ENCODE assay signal across 8 cellular contexts in the genomic region with DNA sequence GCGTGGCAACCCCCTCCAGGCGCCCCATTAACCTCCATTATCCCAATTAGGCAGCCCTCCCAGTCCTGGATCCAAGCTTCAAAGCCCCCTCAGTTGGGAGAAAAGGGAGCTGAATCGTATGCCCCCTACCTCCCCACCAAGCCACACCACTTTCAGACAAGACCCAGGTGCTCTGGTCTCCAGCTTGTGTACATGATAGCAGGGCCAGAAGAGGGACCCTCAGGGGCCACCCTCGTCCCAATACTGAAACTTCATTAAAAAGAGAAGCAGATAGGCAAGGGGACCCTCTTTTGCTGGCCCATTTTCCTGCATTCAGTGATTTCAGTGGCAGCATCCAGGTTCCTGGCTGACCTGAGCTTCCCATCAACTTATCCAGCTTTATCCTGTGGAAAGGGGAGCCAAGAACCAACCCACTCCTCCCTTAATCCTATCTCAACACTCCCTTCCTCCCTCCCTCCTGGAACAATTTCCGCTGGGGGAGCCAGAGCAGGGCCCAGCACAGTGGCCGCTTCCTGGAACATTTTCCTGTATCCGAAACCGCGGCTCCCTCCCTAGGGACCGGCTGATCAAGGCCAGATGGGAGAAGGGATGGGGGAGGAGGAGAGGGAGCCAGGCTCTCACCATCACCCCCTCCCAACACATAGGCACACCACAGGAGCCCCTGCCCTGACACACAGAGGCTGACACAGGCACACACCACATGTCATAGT. TPM values are rescaled to one million over a fixed set of nuclear protein-coding genes. Genes with fewer than 3 reads are reported as not detected.
DNase-seq lines count a peak whose midpoint lies in the region; ATAC-seq and TF ChIP-seq lines count a peak whose summit lies in the region.

No MANE protein-coding gene starts in this region.

- H3K4me3 Mint-ChIP-seq in Caco-2 (ENCODE audit: unreplicated experiment) (peak overlapping the region; percentile 97), neural progenitor cell (peak overlapping the region; percentile 97)
- peak overlapping the region; percentile 88 to 95 for H3K4me3 Mint-ChIP-seq in effector memory CD8-positive, alpha-beta T cell

- H3K9ac ChIP-seq in neural progenitor cell = no peak overlapping the region

- TF ChIP-seq CTCF in Caco-2 (IDR thresholded peaks at IDR 0.05; ENCODE audit: insufficient read depth in 1 of 2, low read depth in 1 of 2, low read length in 1 of 2, severe bottlenecking in 1 of 2, unreplicated experiment in 1 of 2) = no peak
- TF ChIP-seq CTCF in neural progenitor cell (IDR thresholded peaks at IDR 0.05) = no peak

- H3K27ac Mint-ChIP-seq in Caco-2 (ENCODE audit: unreplicated experiment) (peak overlapping the region; percentile 77), neural progenitor cell (no peak overlapping the region)
- peak overlapping the region; percentile 85 to 96 for H3K27ac Mint-ChIP-seq in effector memory CD8-positive, alpha-beta T cell

- H3K27me3 Mint-ChIP-seq in Caco-2 (ENCODE audit: insufficient read depth, unreplicated experiment) = no peaks in the 10 kb centered on the region
- H3K27me3 Mint-ChIP-seq in effector memory CD8-positive, alpha-beta T cell = peaks cover 1 to 3% of the 10 kb centered on the region in 2 donors
- peaks cover 14% of the 10 kb centered on the region for H3K27me3 Mint-ChIP-seq in neural progenitor cell (ENCODE audit: insufficient read depth, low read depth)

- no peaks in the 10 kb centered on the region for H4K20me1 ChIP-seq in neural progenitor cell (ENCODE audit: low read depth)

- H3K9me3 ChIP-seq in Caco-2 (no peaks in the 10 kb centered on the region), neural progenitor cell (ENCODE audit: low read depth) (no peaks in the 10 kb centered on the region)

- no peak for ATAC-seq in effector memory CD8-positive, alpha-beta T cell (replicated peaks)
- ATAC-seq in HG03097 (IDR thresholded peaks at IDR 0.05; ENCODE audit: low FRiP score, unreplicated experiment) = no peak
- no peak for ATAC-seq in HG03095 (IDR thresholded peaks at IDR 0.05; ENCODE audit: unreplicated experiment)

- H3K4me1 Mint-ChIP-seq in Caco-2 (ENCODE audit: low read depth, unreplicated experiment) = peaks cover 6% of the 10 kb centered on the region
- H3K4me1 Mint-ChIP-seq in effector memory CD8-positive, alpha-beta T cell (ENCODE audit: low read depth in 2 of 2) = peaks cover 11 to 19% of the 10 kb centered on the region in 2 donors
- peaks cover 25% of the 10 kb centered on the region for H3K4me1 Mint-ChIP-seq in neural progenitor cell

- no peaks in the 10 kb centered on the region for H3K79me2 ChIP-seq in neural progenitor cell (ENCODE audit: low read depth)

- DNase-seq in Caco-2 (no peak), NCI-H82 (lab: John Stamatoyannopoulos, UW) (peak; percentile 97), neural progenitor cell (ENCODE audit: low spot score) (no peak), NOMO-1 (lab: John Stamatoyannopoulos, UW; ENCODE audit: unreplicated experiment in 2 of 2) (no peak)
- no peak for DNase-seq in effector memory CD8-positive, alpha-beta T cell
- DNase-seq in activated CD4-positive, alpha-beta T cell treated with anti-CD3 and anti-CD28 coated beads, Interleukin-2, amount 50 U/mL, for 48 hours = no peak

- H3K27ac ChIP-seq in neural progenitor cell = no peak overlapping the region

- no TSS peak for BruUV-seq in Caco-2 (replicated peaks; lab: Mats Ljungman, UMichigan)

- H3K4me2 ChIP-seq in neural progenitor cell = peak overlapping the region; percentile 97

- peaks cover 23% of the 10 kb centered on the region for H3F3A ChIP-seq in neural progenitor cell (ENCODE audit: low read depth)

- H3K36me3 Mint-ChIP-seq in Caco-2 (ENCODE audit: insufficient read depth, unreplicated experiment) = no peaks in the 10 kb centered on the region
- no peaks in the 10 kb centered on the region for H3K36me3 Mint-ChIP-seq in effector memory CD8-positive, alpha-beta T cell (ENCODE audit: insufficient read depth)
- no peaks in the 10 kb centered on the region for H3K36me3 Mint-ChIP-seq in neural progenitor cell

- H3K4me3 ChIP-seq in Caco-2 (ENCODE audit: low read depth, low read length) (peak overlapping the region; percentile 69), neural progenitor cell (peak overlapping the region; percentile 71)

- H3K9me3 Mint-ChIP-seq in Caco-2 (ENCODE audit: unreplicated experiment) (no peaks in the 10 kb centered on the region), neural progenitor cell (no peaks in the 10 kb centered on the region)
- H3K9me3 Mint-ChIP-seq in effector memory CD8-positive, alpha-beta T cell = no peaks in the 10 kb centered on the region

- intact Hi-C loops in Caco-2 (cut with micrococcal nuclease; ENCODE audit: unreplicated experiment) = loop anchor here (1.0 kb wide), 1 partner anchor 21 kb away; no protein-coding TSS in a partner anchor

- CTCF ChIA-PET in Caco-2 (lab: Charles Lee) = interaction anchor here (0.6 to 2.9 kb wide), 21 partner anchors 10 to 883 kb away, joined by 3 to 63 read pairs (median 5); a partner anchor contains a TSS

- H3K27me3 ChIP-seq in Caco-2 (replicated peaks; ENCODE audit: control insufficient read depth, insufficient read depth, low read length) = no peaks in the 10 kb centered on the region
- peaks cover 6% of the 10 kb centered on the region for H3K27me3 ChIP-seq in neural progenitor cell

- POLR2A ChIA-PET in Caco-2 (lab: Charles Lee) = interaction anchor here (0.6 to 1.3 kb wide), 3 partner anchors 24 to 34 kb away, joined by 4 to 9 read pairs (median 6); a partner anchor contains a TSS

- H2AFZ ChIP-seq in neural progenitor cell (replicated peaks) = peak overlapping the region; percentile 92

- H3K36me3 ChIP-seq in Caco-2 (ENCODE audit: control insufficient read depth, insufficient read depth, low read length) (no peaks in the 10 kb centered on the region), neural progenitor cell (no peaks in the 10 kb centered on the region)

- no peaks in the 10 kb centered on the region for H3K4me1 ChIP-seq in Caco-2
- H3K4me1 ChIP-seq in neural progenitor cell = peaks cover 8% of the 10 kb centered on the region

RNA-seq across cellular contexts. Expression of a gene that starts 9.5 kb away (rescaled TPM):
- total RNA-seq in Caco-2 (2022) (not detected in 2 replicates), neural progenitor cell (ENCODE audit: low replicate concordance) (0.74 and 0.90 TPM in 2 replicates)

RNA-seq across cellular contexts. Expression of a gene that starts 24.2 kb away (rescaled TPM):
- total RNA-seq in Caco-2 (2022) (63.8 and 67.2 TPM in 2 replicates), neural progenitor cell (ENCODE audit: low replicate concordance) (51.0 and 105 TPM in 2 replicates)

RNA-seq across cellular contexts. Expression of a gene that starts 34.3 kb away (rescaled TPM):
- total RNA-seq in Caco-2 (2022) (78.1 and 83.3 TPM in 2 replicates), neural progenitor cell (ENCODE audit: low replicate concordance) (67.8 and 71.0 TPM in 2 replicates)

RNA-seq across cellular contexts. Expression of a gene that starts 46.1 kb away (rescaled TPM):
- total RNA-seq in Caco-2 (2022) (56.3 and 59.8 TPM in 2 replicates), neural progenitor cell (ENCODE audit: low replicate concordance) (48.8 and 55.7 TPM in 2 replicates)

RNA-seq across cellular contexts. Expression of a gene that starts 50.3 kb away (rescaled TPM):
- total RNA-seq in Caco-2 (2022) (251 and 264 TPM in 2 replicates), neural progenitor cell (ENCODE audit: low replicate concordance) (425 and 443 TPM in 2 replicates)
